In the genomic region with DNA sequence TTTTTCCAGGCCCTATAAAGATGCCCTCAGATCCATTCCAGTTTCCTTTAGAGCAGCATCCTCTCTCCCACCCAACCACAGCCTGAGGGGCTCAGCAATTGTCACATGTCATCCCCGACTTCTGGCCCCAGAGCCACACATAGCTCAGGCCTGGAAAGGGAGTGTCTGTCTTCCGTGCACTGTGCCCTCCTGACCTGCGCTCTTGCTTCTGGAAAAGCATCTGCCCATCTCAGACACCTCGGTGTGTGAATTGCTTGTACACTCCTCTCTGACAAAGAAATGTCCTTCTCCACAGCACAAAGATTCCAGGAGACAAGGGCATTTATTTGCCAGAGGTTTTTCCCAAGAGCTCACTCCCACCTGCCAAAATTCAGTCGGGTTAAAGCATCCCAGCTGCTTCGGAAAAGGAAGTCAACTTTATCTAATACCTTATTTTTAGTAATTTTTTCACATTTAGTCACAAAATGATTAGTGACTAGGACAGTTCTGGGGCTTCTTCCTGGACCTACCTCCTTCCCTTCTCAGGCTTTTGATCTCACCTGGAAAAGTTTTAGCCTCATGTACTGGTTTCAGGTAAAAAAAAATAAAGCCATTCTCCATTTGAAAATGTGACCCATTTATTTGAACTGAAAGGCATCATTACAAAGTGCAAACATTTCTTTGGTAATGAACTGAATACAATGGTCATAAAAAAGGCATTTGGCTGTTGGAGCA, we compare ENCODE assay signal across 18 cellular contexts.
DNase-seq lines count a peak whose midpoint lies in the region; ATAC-seq and TF ChIP-seq lines count a peak whose summit lies in the region.
"Had no signal": no experiment of that assay in that cellular context is flagged by ENCODE, and none has a peak within 500 bp of the region (broad histone marks: within the 10 kb centered on the region; RNA-seq: fewer than 3 reads in every experiment).

No MANE protein-coding gene starts in this region.

- H3K4me1 ChIP-seq in smooth muscle cell (ENCODE audit: low read depth), result peaks cover 6% of the 10 kb centered on the region

- ATAC-seq in WTC11, result no peak
- no peak for ATAC-seq in GM18907 (IDR thresholded peaks at IDR 0.05; ENCODE audit: unreplicated experiment)
- ATAC-seq: activated CD8-positive, alpha-beta T cell treated with anti-CD3 and anti-CD28 coated beads, Interleukin-2, amount 10 ng/mL, durations not matched to agents 7 days and 5 days had no signal

- no peaks in the 10 kb centered on the region for H3K79me2 ChIP-seq in smooth muscle cell (ENCODE audit: low read depth)

- peak overlapping the region; percentile 88 for H3K27ac ChIP-seq in C4-2B
- H3K27ac ChIP-seq in smooth muscle cell (ENCODE audit: low read depth), result no peak overlapping the region

- DNase-seq in HT-29 (ENCODE audit: low spot score) (peak; percentile 41), WTC11 (ENCODE audit: low spot score) (no peak), SHP77 (lab: John Stamatoyannopoulos, UW) (no peak), smooth muscle cell (lab: John Stamatoyannopoulos, UW; ENCODE audit: unreplicated experiment) (no peak)
- DNase-seq: activated B cell treated with CpG ODN at 0.5 μM for 24 hours; activated CD8-positive, alpha-beta T cell treated with anti-CD3 and anti-CD28 coated beads, Interleukin-2, amount 10 ng/mL, durations not matched to agents 7 days and 5 days; Calu3; effector CD4-positive, alpha-beta T cell; GDM1; glutamatergic neuron; KBM-7; NCI-H1092 treated with DMSO at 0.1 percent for 48 hours; stimulated activated CD4-positive, alpha-beta T cell treated with anti-CD3 and anti-CD28 coated beads, Interleukin-4, amount 100 ng/mL, for 1 hour had no signal

- no peak overlapping the region for H3K4me3 ChIP-seq in smooth muscle cell

- CTCF ChIA-PET in WTC11 (lab: Charles Lee), result interaction anchor here (1.0 to 1.5 kb wide), 2 partner anchors 119 to 138 kb away, joined by 4 to 6 read pairs; no protein-coding TSS in a partner anchor

- H3K4me1 Mint-ChIP-seq in WTC11 (peaks cover 21% of the 10 kb centered on the region), nephron (peaks cover 26% of the 10 kb centered on the region)
- H3K4me1 Mint-ChIP-seq: activated B cell treated with CpG ODN at 0.5 μM for 24 hours had no signal

- H3K36me3 Mint-ChIP-seq in WTC11 (peaks cover 72% of the 10 kb centered on the region), nephron (ENCODE audit: low read depth) (peaks cover 76% of the 10 kb centered on the region)

- H3K9me3 ChIP-seq in smooth muscle cell (replicated peaks; ENCODE audit: low read depth), result no peaks in the 10 kb centered on the region

- peaks cover 19% of the 10 kb centered on the region for H3F3A ChIP-seq in smooth muscle cell (ENCODE audit: low read depth)

- H4K20me1 ChIP-seq in smooth muscle cell (ENCODE audit: low read depth), result peaks cover 39% of the 10 kb centered on the region

- no peak overlapping the region for H2AFZ ChIP-seq in smooth muscle cell (ENCODE audit: low read depth)

- 84% methylated on average over 6 of the region's 6 CpGs for WGBS in smooth muscle cell (ENCODE audit: low lambda C conversion rate)

- POLR2A ChIA-PET in WTC11 (lab: Charles Lee), result no interaction called here

- peaks cover 11% of the 10 kb centered on the region for H3K36me3 ChIP-seq in smooth muscle cell (ENCODE audit: low read depth)

- H3K9me3 Mint-ChIP-seq in WTC11 (peaks cover 20% of the 10 kb centered on the region), nephron (peaks cover 10% of the 10 kb centered on the region)
- H3K9me3 Mint-ChIP-seq: activated B cell treated with CpG ODN at 0.5 μM for 24 hours; activated T-helper 1 cell treated with anti-CD3 and anti-CD28 coated beads, Interleukin-12 subunit alpha, Interleukin-12 subunit beta, Interleukin-2, Interleukin-4 antibody, amounts not matched to agents 30 ng/mL and 10 ng/mL and 1 ng/mL, durations not matched to agents 14 hours and 24 hours and 36 hours; T-helper 1 cell treated with Interleukin-12 subunit alpha and Interleukin-12 subunit beta and Interleukin-4 antibody, amounts not matched to agents 30 μg/mL and 1 μg/mL, for 36 hours had no signal

- no peak for TF ChIP-seq CTCF in C4-2B (conservative IDR thresholded peaks at IDR 0.05)
- no peak for TF ChIP-seq CTCF in WTC11 (IDR thresholded peaks at IDR 0.05)
- TF ChIP-seq CTCF in nephron (IDR thresholded peaks at IDR 0.05; ENCODE audit: unreplicated experiment in 3 of 3), result no peak
- no peak for TF ChIP-seq CTCF in smooth muscle cell (IDR thresholded peaks at IDR 0.05; ENCODE audit: borderline replicate concordance, insufficient read depth, poor library complexity, severe bottlenecking)

- no peak overlapping the region for H3K4me2 ChIP-seq in smooth muscle cell

- no peaks in the 10 kb centered on the region for H3K27me3 ChIP-seq in smooth muscle cell (ENCODE audit: low read depth)

- H3K27me3 Mint-ChIP-seq in WTC11 (ENCODE audit: low read depth) (no peaks in the 10 kb centered on the region), nephron (ENCODE audit: low read depth) (no peaks in the 10 kb centered on the region)
- H3K27me3 Mint-ChIP-seq: activated B cell treated with CpG ODN at 0.5 μM for 24 hours had no signal

- H3K4me3 Mint-ChIP-seq in WTC11, result no peak overlapping the region
- no peak overlapping the region for H3K4me3 Mint-ChIP-seq in nephron
- H3K4me3 Mint-ChIP-seq: activated B cell treated with CpG ODN at 0.5 μM for 24 hours; activated CD8-positive, alpha-beta T cell treated with anti-CD3 and anti-CD28 coated beads, Interleukin-2, amount 10 ng/mL, durations not matched to agents 7 days and 5 days; activated T-helper 1 cell treated with anti-CD3 and anti-CD28 coated beads, Interleukin-12 subunit alpha, Interleukin-12 subunit beta, Interleukin-2, Interleukin-4 antibody, amounts not matched to agents 30 ng/mL and 10 ng/mL and 1 ng/mL, durations not matched to agents 14 hours and 24 hours and 36 hours; T-helper 1 cell treated with Interleukin-12 subunit alpha and Interleukin-12 subunit beta and Interleukin-4 antibody, amounts not matched to agents 30 μg/mL and 1 μg/mL, for 36 hours had no signal

- peak overlapping the region; percentile 63 for H3K27ac Mint-ChIP-seq in WTC11
- H3K27ac Mint-ChIP-seq in nephron, result peak overlapping the region; percentile 4 to 88 (median 46)
- H3K27ac Mint-ChIP-seq: activated B cell treated with CpG ODN at 0.5 μM for 24 hours; activated CD8-positive, alpha-beta T cell treated with anti-CD3 and anti-CD28 coated beads, Interleukin-2, amount 10 ng/mL, durations not matched to agents 7 days and 5 days; activated T-helper 1 cell treated with anti-CD3 and anti-CD28 coated beads, Interleukin-12 subunit alpha, Interleukin-12 subunit beta, Interleukin-2, Interleukin-4 antibody, amounts not matched to agents 30 ng/mL and 10 ng/mL and 1 ng/mL, durations not matched to agents 14 hours and 24 hours and 36 hours; T-helper 1 cell treated with Interleukin-12 subunit alpha and Interleukin-12 subunit beta and Interleukin-4 antibody, amounts not matched to agents 30 μg/mL and 1 μg/mL, for 36 hours had no signal

- no peak overlapping the region for H3K9ac ChIP-seq in smooth muscle cell (ENCODE audit: low read depth)

TF ChIP-seq in WTC11, 78 proteins besides CTCF, POLR2A, EP300 and RAD21 (continues in another document):
- TF ChIP-seq GRHL2 (CRISPR knock-in tag; IDR thresholded peaks at IDR 0.05; ENCODE audit: insufficient replicate concordance, severe bottlenecking) (no peak), JUN (CRISPR knock-in tag; IDR thresholded peaks at IDR 0.05) (no peak), AFF4 (CRISPR knock-in tag; IDR thresholded peaks at IDR 0.05; ENCODE audit: borderline replicate concordance) (no peak), SP1 (CRISPR knock-in tag; conservative IDR thresholded peaks at IDR 0.05) (no peak)
- TF ChIP-seq, protein P1, sequence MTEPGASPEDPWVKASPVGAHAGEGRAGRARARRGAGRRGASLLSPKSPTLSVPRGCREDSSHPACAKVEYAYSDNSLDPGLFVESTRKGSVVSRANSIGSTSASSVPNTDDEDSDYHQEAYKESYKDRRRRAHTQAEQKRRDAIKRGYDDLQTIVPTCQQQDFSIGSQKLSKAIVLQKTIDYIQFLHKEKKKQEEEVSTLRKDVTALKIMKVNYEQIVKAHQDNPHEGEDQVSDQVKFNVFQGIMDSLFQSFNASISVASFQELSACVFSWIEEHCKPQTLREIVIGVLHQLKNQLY (CRISPR knock-in tag; IDR thresholded peaks at IDR 0.05), result no peak
